In the genomic region with DNA sequence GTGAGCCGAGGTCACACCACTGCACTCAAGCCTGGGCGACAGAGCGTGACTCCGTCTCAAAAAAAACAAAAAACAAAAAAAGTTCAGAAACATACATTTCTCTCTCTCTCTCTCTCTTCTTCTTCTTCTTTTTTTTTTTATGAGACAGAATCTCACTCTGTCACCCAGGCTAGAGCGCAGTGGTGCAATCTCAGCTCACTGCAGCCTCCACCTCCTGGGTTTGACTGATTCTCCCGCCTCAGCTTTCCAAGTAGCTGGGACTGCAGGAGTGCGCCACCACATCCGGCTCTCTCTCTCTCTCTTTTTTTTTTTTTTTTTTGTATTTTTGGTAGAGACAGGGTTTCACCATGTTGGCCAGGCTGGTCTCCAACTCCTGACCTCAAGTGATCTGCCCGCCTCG, we compare ENCODE assay signal across 1 cellular context. TPM values are rescaled to one million over a fixed set of nuclear protein-coding genes. Genes with fewer than 3 reads are reported as not detected.
"Had no signal": no experiment of that assay in that cellular context is flagged by ENCODE, and none has a peak within 500 bp of the region (broad histone marks: within the 10 kb centered on the region; RNA-seq: fewer than 3 reads in every experiment).

No MANE protein-coding gene starts in this region.

RNA-seq across cellular contexts. Expression of a gene that starts 16.8 kb away (rescaled TPM):
- total RNA-seq: myocyte had no signal
